Comparison of ENCODE assay signal across 11 cellular contexts in the genomic region with DNA sequence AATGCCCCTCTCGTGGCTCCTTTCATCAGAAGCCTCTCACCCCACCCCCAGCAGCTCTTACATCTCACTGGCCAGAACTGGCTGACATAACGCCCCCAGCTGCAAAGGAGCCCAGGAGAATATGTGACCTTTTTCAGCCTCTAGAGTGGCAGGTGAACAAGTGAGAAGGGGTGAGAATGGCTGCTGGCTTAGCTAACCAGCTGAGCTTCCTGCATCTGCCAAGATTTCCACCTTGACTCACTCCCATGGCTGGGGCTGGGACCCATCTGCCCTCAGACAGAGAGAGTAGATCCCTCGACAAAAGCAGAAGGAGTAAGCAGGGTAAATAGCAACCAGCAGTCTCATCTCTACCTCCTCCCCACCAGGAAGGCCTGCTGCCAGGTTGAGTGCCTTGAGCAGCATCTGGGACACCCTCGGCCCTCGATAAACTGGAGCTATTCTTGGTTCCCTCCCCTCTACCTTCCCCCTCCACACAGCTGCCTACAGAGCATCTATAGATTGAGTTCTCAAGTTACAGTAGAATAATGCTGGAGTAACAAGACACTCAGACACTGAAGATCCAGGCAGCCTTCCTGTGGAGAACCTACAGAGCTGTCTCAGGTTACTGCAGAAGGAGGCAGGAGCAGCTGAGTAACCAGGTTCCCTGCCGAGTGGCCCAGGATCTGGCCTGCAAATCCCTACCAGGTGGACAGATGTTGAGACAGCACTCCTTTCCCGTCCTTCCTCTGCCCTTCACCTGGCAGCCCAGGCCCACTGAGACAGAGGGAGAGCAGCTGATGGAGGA. TPM values are rescaled to one million over a fixed set of nuclear protein-coding genes. Genes with fewer than 3 reads are reported as not detected.
DNase-seq lines count a peak whose midpoint lies in the region; TF ChIP-seq lines count a peak whose summit lies in the region.
"Had no signal": no experiment of that assay in that cellular context is flagged by ENCODE, and none has a peak within 500 bp of the region (broad histone marks: within the 10 kb centered on the region; RNA-seq: fewer than 3 reads in every experiment).

No MANE protein-coding gene starts in this region.

- no peaks in the 10 kb centered on the region for H3F3A ChIP-seq in OCI-LY1 (ENCODE audit: insufficient read depth, low read length)

- DNase-seq in COR-L47 (lab: John Stamatoyannopoulos, UW) (peak; percentile 81), OCI-M1 (lab: John Stamatoyannopoulos, UW) (no peak), LoVo (ENCODE audit: low spot score) (no peak), Peyer's patch (no peak)
- no peak for DNase-seq in effector CD8-positive, alpha-beta T cell (lab: John Stamatoyannopoulos, UW)
- DNase-seq: activated T-cell treated with anti-CD3 and anti-CD28 coated beads, Interleukin-2, amount 50 U/mL, for 48 hours had no signal

- H3K4me1 ChIP-seq in KMS-11 (ENCODE audit: low read depth, poor library complexity, severe bottlenecking), result peaks cover 9% of the 10 kb centered on the region
- peaks cover 29% of the 10 kb centered on the region for H3K4me1 ChIP-seq in OCI-LY1 (ENCODE audit: insufficient read depth, low read length, severe bottlenecking)
- H3K4me1 ChIP-seq in iPS-18a (ENCODE audit: control insufficient read depth, low read depth, low read length), result peaks cover 15% of the 10 kb centered on the region
- H3K4me1 ChIP-seq in Peyer's patch, result peaks cover 0 to under 1% (median 0%) of the 10 kb centered on the region in 4 donors

- H3K79me2 ChIP-seq in KMS-11 (ENCODE audit: insufficient read depth, low read depth), result no peaks in the 10 kb centered on the region
- H3K79me2 ChIP-seq in OCI-LY1 (ENCODE audit: insufficient read depth, low read length), result no peaks in the 10 kb centered on the region

- H3K4me2 ChIP-seq in KMS-11 (no peak overlapping the region), OCI-LY1 (ENCODE audit: low read length) (peak overlapping the region; percentile 42)

- TF ChIP-seq CTCF in KMS-11 (conservative IDR thresholded peaks at IDR 0.05; ENCODE audit: low read depth, low read length) (no peak), OCI-LY1 (IDR thresholded peaks at IDR 0.05; ENCODE audit: low read length) (no peak), Peyer's patch (IDR thresholded peaks at IDR 0.05) (no peak)

- H3K9ac ChIP-seq in KMS-11, result no peak overlapping the region
- peak overlapping the region; percentile 50; the same call in 1 of the 2 replicates for H3K9ac ChIP-seq in OCI-LY1 (ENCODE audit: low read length)
- H3K9ac ChIP-seq in iPS-18a (ENCODE audit: low read length), result peak overlapping the region; percentile 14

- H4K20me1 ChIP-seq in KMS-11 (ENCODE audit: insufficient read depth) (no peaks in the 10 kb centered on the region), OCI-LY1 (ENCODE audit: insufficient read depth, low read length) (no peaks in the 10 kb centered on the region)

- H3K9me3 ChIP-seq in OCI-LY1 (ENCODE audit: low read length) (no peaks in the 10 kb centered on the region), iPS-18a (ENCODE audit: control insufficient read depth, low read depth, low read length) (no peaks in the 10 kb centered on the region), Peyer's patch (no peaks in the 10 kb centered on the region)

- H3K36me3 ChIP-seq in KMS-11 (ENCODE audit: insufficient read depth) (no peaks in the 10 kb centered on the region), OCI-LY1 (ENCODE audit: insufficient read depth, low read length) (no peaks in the 10 kb centered on the region), iPS-18a (ENCODE audit: control insufficient read depth, low read depth, low read length) (no peaks in the 10 kb centered on the region), Peyer's patch (no peaks in the 10 kb centered on the region)

- no peaks in the 10 kb centered on the region for H3K9me2 ChIP-seq in OCI-LY1 (ENCODE audit: low read depth, low read length)

- TF ChIP-seq POLR2A in Peyer's patch (IDR thresholded peaks at IDR 0.05), result no peak

- H2AFZ ChIP-seq in KMS-11 (ENCODE audit: low read depth), result 0 out of 2 replicates have a peak overlapping the region, but pooled peaks have one; percentile 41
- H2AFZ ChIP-seq in OCI-LY1 (ENCODE audit: low read length), result no peak overlapping the region

- H3K27me3 ChIP-seq in KMS-11 (ENCODE audit: insufficient read depth, low read depth) (peaks cover 57% of the 10 kb centered on the region; the same call in 1 of the 2 replicates), OCI-LY1 (ENCODE audit: insufficient read depth, low read length) (no peaks in the 10 kb centered on the region), iPS-18a (ENCODE audit: control insufficient read depth, insufficient read depth, low read length) (no peaks in the 10 kb centered on the region), Peyer's patch (no peaks in the 10 kb centered on the region)

- no peak overlapping the region for H3K27ac ChIP-seq in KMS-11
- peak overlapping the region; percentile 90 for H3K27ac ChIP-seq in OCI-LY1 (ENCODE audit: low read depth, low read length, poor library complexity, severe bottlenecking)
- peak overlapping the region; percentile 89 for H3K27ac ChIP-seq in iPS-18a (ENCODE audit: low read length)
- H3K27ac ChIP-seq in Peyer's patch, result no peak overlapping the region
- H3K27ac ChIP-seq: epithelial cell of prostate had no signal

- H3K4me3 ChIP-seq in KMS-11 (IDR thresholded peaks at IDR 0.05; ENCODE audit: insufficient read depth, low read depth, low read length) (no peak overlapping the region), OCI-LY1 (ENCODE audit: low read depth, low read length, poor library complexity, severe bottlenecking) (no peak overlapping the region), iPS-18a (ENCODE audit: low read length) (peak overlapping the region; percentile 29), Peyer's patch (no peak overlapping the region)

RNA-seq across cellular contexts. Expression of a gene that starts 15.5 kb away (rescaled TPM):
- total RNA-seq in Peyer's patch, result not detected

RNA-seq across cellular contexts. Expression of a gene that starts 19.6 kb away (rescaled TPM):
- total RNA-seq in Peyer's patch, result not detected
- total RNA-seq: CD8-positive, alpha-beta memory T cell had no signal

RNA-seq across cellular contexts. Expression of a gene that starts 21.6 kb away (rescaled TPM):
- not detected for total RNA-seq in Peyer's patch
- total RNA-seq: CD8-positive, alpha-beta memory T cell had no signal

RNA-seq across cellular contexts. Expression of a gene that starts 37.7 kb away (rescaled TPM):
- 1 to 10 TPM in 3 of 4 donors, not detected in 1; 1.2 to 2.0 (median 1.7) TPM for total RNA-seq in Peyer's patch

RNA-seq across cellular contexts. Expression of a gene that starts 39.9 kb away (rescaled TPM):
- total RNA-seq in Peyer's patch, result not detected
- total RNA-seq: CD8-positive, alpha-beta memory T cell had no signal

Comparison
In these comparisons a context has a peak if more than half of its experiments do, and no peak if none do; other contexts are left out.
1. H3K27ac ChIP-seq: peak in OCI-LY1 (single experiment) and iPS-18a (single experiment); none in KMS-11 (single experiment) and Peyer's patch (0 of 4).